7 cellular contexts compared by ENCODE assay signal in genomic region chr7:101882595-101883564, GRCh38.
DNase-seq lines count a peak whose midpoint lies in the region; ATAC-seq and TF ChIP-seq lines count a peak whose summit lies in the region.

No MANE protein-coding gene starts in this region.

- H3K4me1 ChIP-seq in lower lobe of right lung (peaks cover 60% of the 10 kb centered on the region), upper lobe of left lung (peaks cover 23 to 61% (median 40%) of the 10 kb centered on the region in 4 donors)

- intact Hi-C loops in lower lobe of right lung (cut with DNase I), result no loop called here

- H3K36me3 Mint-ChIP-seq in activated naive CD8-positive, alpha-beta T cell treated with anti-CD3 and anti-CD28 coated beads for 36 hours, result peaks cover 3% of the 10 kb centered on the region

- DNase-seq in HK-2 (ENCODE audit: unreplicated experiment) (peak; percentile 88), OCI-M1 (lab: John Stamatoyannopoulos, UW) (peak; percentile 32), ecto neural progenitor cell (ENCODE audit: low spot score) (peak; percentile 69), lower lobe of right lung (peak; percentile 77), upper lobe of left lung (peak in 1 of 2 donors; percentile 91)
- DNase-seq in activated naive CD8-positive, alpha-beta T cell treated with anti-CD3 and anti-CD28 coated beads for 36 hours, result no peak

- H3K4me3 ChIP-seq in lower lobe of right lung (no peak overlapping the region), upper lobe of left lung (no peak overlapping the region)

- no peaks in the 10 kb centered on the region for H3K27me3 ChIP-seq in lower lobe of right lung (ENCODE audit: low read depth)
- no peaks in the 10 kb centered on the region for H3K27me3 ChIP-seq in upper lobe of left lung

- no peak for TF ChIP-seq POLR2A in upper lobe of left lung (IDR thresholded peaks at IDR 0.05)

- H3K27ac ChIP-seq in lower lobe of right lung (peak overlapping the region; percentile 71), upper lobe of left lung (peak overlapping the region; percentile 76 to 85 (median 81))

- H3K27ac Mint-ChIP-seq in activated naive CD8-positive, alpha-beta T cell treated with anti-CD3 and anti-CD28 coated beads for 36 hours, result no peak overlapping the region

- H3K4me3 Mint-ChIP-seq in activated naive CD8-positive, alpha-beta T cell treated with anti-CD3 and anti-CD28 coated beads for 36 hours, result no peak overlapping the region

- TF ChIP-seq EP300 in upper lobe of left lung (IDR thresholded peaks at IDR 0.05), result peak in 1 of 4 donors; percentile 46

- H3K9me3 Mint-ChIP-seq in activated naive CD8-positive, alpha-beta T cell treated with anti-CD3 and anti-CD28 coated beads for 36 hours, result no peaks in the 10 kb centered on the region

- no peaks in the 10 kb centered on the region for H3K9me3 ChIP-seq in lower lobe of right lung
- H3K9me3 ChIP-seq in upper lobe of left lung, result no peaks in the 10 kb centered on the region

- ATAC-seq in lower lobe of right lung (peak; percentile 92 to 95), upper lobe of left lung (ENCODE audit: low FRiP score in 2 of 2) (peak; percentile 93 to 95), GM18517 (IDR thresholded peaks at IDR 0.05; ENCODE audit: unreplicated experiment) (no peak)

- H3K4me1 Mint-ChIP-seq in activated naive CD8-positive, alpha-beta T cell treated with anti-CD3 and anti-CD28 coated beads for 36 hours, result peaks cover 40% of the 10 kb centered on the region

- H3K36me3 ChIP-seq in lower lobe of right lung (no peaks in the 10 kb centered on the region), upper lobe of left lung (no peaks in the 10 kb centered on the region)

- WGBS in upper lobe of left lung, 2 donors, result 26 to 33% methylated on average over 17 to 18 of the region's 18 CpGs

- no peaks in the 10 kb centered on the region for H3K27me3 Mint-ChIP-seq in activated naive CD8-positive, alpha-beta T cell treated with anti-CD3 and anti-CD28 coated beads for 36 hours

- no peak for TF ChIP-seq CTCF in lower lobe of right lung (IDR thresholded peaks at IDR 0.05)
- TF ChIP-seq CTCF in upper lobe of left lung (IDR thresholded peaks at IDR 0.05), result no peak
